ENCODE assay signal across 12 cellular contexts in the genomic region with DNA sequence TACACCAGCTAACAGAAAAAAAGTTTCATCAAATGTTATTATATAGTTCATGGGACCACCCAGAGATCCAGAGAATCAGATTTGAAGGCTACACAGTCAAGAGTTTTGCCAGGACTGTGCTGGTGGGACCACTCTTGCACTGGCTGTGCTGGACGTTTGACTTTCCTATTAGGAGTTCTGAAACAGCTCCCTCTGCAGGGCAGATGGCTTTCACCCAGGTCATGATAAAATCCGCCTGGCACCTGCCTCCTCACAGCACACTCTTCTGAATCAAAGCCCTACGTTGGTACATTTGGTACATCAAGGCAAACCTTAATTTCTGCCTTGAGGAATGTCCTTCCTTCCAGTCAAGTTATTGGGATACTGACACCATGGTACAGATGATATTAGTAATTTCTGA.
DNase-seq lines count a peak whose midpoint lies in the region; ATAC-seq, FAIRE-seq and TF ChIP-seq lines count a peak whose summit lies in the region.
"Had no signal": no experiment of that assay in that cellular context is flagged by ENCODE, and none has a peak within 500 bp of the region (broad histone marks: within the 10 kb centered on the region; RNA-seq: fewer than 3 reads in every experiment).

No MANE protein-coding gene starts in this region.

- H3K27me3 ChIP-seq in HepG2 (ENCODE audit: control insufficient read depth in 1 of 2, insufficient read depth in 2 of 2, low read length in 2 of 2) (no peaks in the 10 kb centered on the region; a peak in 1 of 5 replicates), right lobe of liver (no peaks in the 10 kb centered on the region), tibial artery (no peaks in the 10 kb centered on the region)
- H3K27me3 ChIP-seq: BLaER1 had no signal

- no peak overlapping the region for H3K9ac ChIP-seq in HepG2 (ENCODE audit: insufficient read depth, low read depth, low read length)
- H3K9ac ChIP-seq: BLaER1 had no signal

- intact Hi-C loops in HepG2 (cut with micrococcal nuclease; ENCODE audit: unreplicated experiment): no loop called here
- intact Hi-C loops in right lobe of liver (cut with DNase I): no loop called here
- intact Hi-C loops in tibial artery (cut with DNase I; ENCODE audit: low total_unique reads): no loop called here

- BruUV-seq in HepG2 (replicated peaks; lab: Mats Ljungman, UMichigan): no TSS peak

- H4K20me1 ChIP-seq in HepG2 (ENCODE audit: insufficient read depth, low read length): no peaks in the 10 kb centered on the region
- H4K20me1 ChIP-seq: BLaER1 had no signal

- H3K36me3 ChIP-seq in HepG2 (replicated peaks in 1 of 2; ENCODE audit: control insufficient read depth in 1 of 2, insufficient read depth in 2 of 2, low read length in 2 of 2) (no peaks in the 10 kb centered on the region), right lobe of liver (no peaks in the 10 kb centered on the region), tibial artery (no peaks in the 10 kb centered on the region)
- H3K36me3 ChIP-seq: BLaER1 had no signal

- no peaks in the 10 kb centered on the region for H3K79me2 ChIP-seq in HepG2 (ENCODE audit: insufficient read depth, low read length)

- H3K4me3 ChIP-seq in HepG2 (replicated peaks in 1 of 3; ENCODE audit: insufficient read depth in 1 of 3, low read depth in 2 of 3, low read length in 3 of 3): no peak overlapping the region
- no peak overlapping the region for H3K4me3 ChIP-seq in right lobe of liver
- no peak overlapping the region for H3K4me3 ChIP-seq in NB4 (ENCODE audit: low read depth, low read length)
- no peak overlapping the region for H3K4me3 ChIP-seq in tibial artery
- H3K4me3 ChIP-seq: BLaER1, lung had no signal

- H2AFZ ChIP-seq in HepG2 (ENCODE audit: low read length): no peak overlapping the region

- CTCF ChIA-PET in HepG2 (lab: Yijun Ruan, JAX; ENCODE audit: low intra/inter-chr PET ratio, low total read pairs): no interaction called here

- TF ChIP-seq RAD21 in HepG2 (CRISPR knock-in tag; IDR thresholded peaks at IDR 0.05): no peak

- TF ChIP-seq CTCF in HepG2 (CRISPR knock-in tag; IDR thresholded peaks at IDR 0.05): peak; percentile 47; the same call in 1 of the 2 replicates
- peak in 1 of 4 donors; percentile 23 for TF ChIP-seq CTCF in right lobe of liver (IDR thresholded peaks at IDR 0.05)
- peak; percentile 64 for TF ChIP-seq CTCF in NB4 (IDR thresholded peaks at IDR 0.05; ENCODE audit: low read depth, low read length)
- TF ChIP-seq CTCF in tibial artery (IDR thresholded peaks at IDR 0.05): no peak

- DNase-seq in HepG2 (ENCODE audit: low spot score) (peak; percentile 28), right lobe of liver (no peak), NB4 (ENCODE audit: low read depth) (peak; percentile 38), ecto neural progenitor cell (ENCODE audit: low spot score) (peak; percentile 54), tibial artery (no peak)
- DNase-seq: NCI-H1694 treated with DMSO at 0.1 percent for 48 hours had no signal

- no peaks in the 10 kb centered on the region for H3K9me3 ChIP-seq in HepG2 (ENCODE audit: low read length)
- no peaks in the 10 kb centered on the region for H3K9me3 ChIP-seq in right lobe of liver
- no peaks in the 10 kb centered on the region for H3K9me3 ChIP-seq in tibial artery
- H3K9me3 ChIP-seq: BLaER1 had no signal

- POLR2A ChIA-PET in HepG2 (lab: Yijun Ruan, JAX): no interaction called here

- WGBS in HepG2 (ENCODE audit: low lambda C conversion rate): 27% methylated on average over 3 of the region's 3 CpGs
- WGBS in right lobe of liver (ENCODE audit: insufficient coverage, low coverage, low lambda C conversion rate, missing lambda C conversion rate): 100% methylated on average over 2 of the region's 3 CpGs

- in situ Hi-C loops in HepG2 (cut with HindIII; ENCODE audit: extremely low pct_ligation_motif_present, low pct_unique_long_range_greater_than_20kb): no loop called here

- peak; percentile 58 for FAIRE-seq in HepG2 (lab: Jason Lieb, UNC)
- FAIRE-seq: GM18507 had no signal

- TF ChIP-seq EP300 in HepG2 (IDR thresholded peaks at IDR 0.05; ENCODE audit: low read depth in 2 of 2, low read length in 2 of 2) (no peak), HepG2 (CRISPR knock-in tag; IDR thresholded peaks at IDR 0.05; ENCODE audit: borderline replicate concordance) (no peak)

- H3K4me1 ChIP-seq in HepG2 (ENCODE audit: insufficient read depth, low read length) (no peaks in the 10 kb centered on the region), right lobe of liver (no peaks in the 10 kb centered on the region), tibial artery (no peaks in the 10 kb centered on the region)
- H3K4me1 ChIP-seq: BLaER1 had no signal

- ATAC-seq in HepG2: peak; percentile 86
- no peak for ATAC-seq in right lobe of liver
- ATAC-seq in HG03521 (IDR thresholded peaks at IDR 0.05; ENCODE audit: unreplicated experiment): no peak
- ATAC-seq in GM18867 (IDR thresholded peaks at IDR 0.05; ENCODE audit: unreplicated experiment): no peak
- no peak for ATAC-seq in GM18909 (IDR thresholded peaks at IDR 0.05; ENCODE audit: poor library complexity, unreplicated experiment)

- no peak overlapping the region for H3K27ac ChIP-seq in HepG2 (ENCODE audit: extremely low read length, insufficient read depth, low read length)
- H3K27ac ChIP-seq in right lobe of liver: no peak overlapping the region
- H3K27ac ChIP-seq in tibial artery: no peak overlapping the region
- H3K27ac ChIP-seq: BLaER1 had no signal

- TF ChIP-seq POLR2A in HepG2 (IDR thresholded peaks at IDR 0.05; ENCODE audit: insufficient read depth in 1 of 2, low read depth in 2 of 2, low read length in 2 of 2) (no peak), right lobe of liver (IDR thresholded peaks at IDR 0.05) (no peak), NB4 (IDR thresholded peaks at IDR 0.05; ENCODE audit: extremely low read depth, insufficient read length) (no peak)

- no peak overlapping the region for H3K4me2 ChIP-seq in HepG2 (ENCODE audit: low read depth, low read length)
- H3K4me2 ChIP-seq: BLaER1 had no signal

TF ChIP-seq in HepG2, 621 proteins besides CTCF, POLR2A, EP300 and RAD21 (continues in another document):
- TF ChIP-seq SMC3 (IDR thresholded peaks at IDR 0.05; ENCODE audit: low read length) (peak; percentile 55; the same call in 1 of the 2 replicates), ZNF703 (CRISPR knock-in tag; IDR thresholded peaks at IDR 0.05; ENCODE audit: borderline replicate concordance) (no peak), ZNF556 (CRISPR knock-in tag; IDR thresholded peaks at IDR 0.05; ENCODE audit: borderline replicate concordance) (no peak), ZNF333 (CRISPR knock-in tag; IDR thresholded peaks at IDR 0.05; ENCODE audit: borderline replicate concordance) (no peak), ELF4 (CRISPR knock-in tag; IDR thresholded peaks at IDR 0.05; ENCODE audit: borderline replicate concordance) (no peak), CHCHD3 (CRISPR knock-in tag; IDR thresholded peaks at IDR 0.05) (no peak), ZNF605 (CRISPR knock-in tag; IDR thresholded peaks at IDR 0.05) (no peak), SALL2 (CRISPR knock-in tag; IDR thresholded peaks at IDR 0.05) (no peak), XRCC5 (optimal IDR thresholded peaks at IDR 0.05; ENCODE audit: low read length) (peak; percentile 29), CHD4 (IDR thresholded peaks at IDR 0.05; ENCODE audit: borderline replicate concordance, low read length) (no peak)

Comparison
In these comparisons a context has a peak if more than half of its experiments do, and no peak if none do; other contexts are left out.
1. DNase-seq: peak in HepG2 (single experiment), NB4 (single experiment) and ecto neural progenitor cell (single experiment); none in right lobe of liver (0 of 3) and tibial artery (0 of 2).
2. CTCF ChIP-seq: peak in HepG2 (single experiment) and NB4 (single experiment); none in tibial artery (0 of 2).